Comparison of ENCODE assay signal across 15 cellular contexts in genomic region chr7:44109991-44110390, GRCh38. TPM values are rescaled to one million over a fixed set of nuclear protein-coding genes. Genes with fewer than 3 reads are reported as not detected.
DNase-seq lines count a peak whose midpoint lies in the region; ATAC-seq and TF ChIP-seq lines count a peak whose summit lies in the region.
"Had no signal": no experiment of that assay in that cellular context is flagged by ENCODE, and none has a peak within 500 bp of the region (broad histone marks: within the 10 kb centered on the region; RNA-seq: fewer than 3 reads in every experiment).

No MANE protein-coding gene starts in this region.

- H3K4me1 Mint-ChIP-seq in HFFc6 (ENCODE audit: low read depth), result peaks cover 15% of the 10 kb centered on the region
- peaks cover 7% of the 10 kb centered on the region for H3K4me1 Mint-ChIP-seq in activated CD4-positive, alpha-beta T cell treated with anti-CD3 and anti-CD28 coated beads, Interleukin-2, amount 10 ng/mL, durations not matched to agents 7 days and 5 days

- H3K9me3 Mint-ChIP-seq in HFFc6, result no peaks in the 10 kb centered on the region
- no peaks in the 10 kb centered on the region for H3K9me3 Mint-ChIP-seq in activated CD4-positive, alpha-beta T cell treated with anti-CD3 and anti-CD28 coated beads, Interleukin-2, amount 10 ng/mL, durations not matched to agents 7 days and 5 days
- H3K9me3 Mint-ChIP-seq: CD8-positive, alpha-beta memory T cell had no signal

- H3K9me3 ChIP-seq in DND-41 (ENCODE audit: insufficient read depth, low read length, severe bottlenecking) (no peaks in the 10 kb centered on the region), esophagus squamous epithelium (no peaks in the 10 kb centered on the region), osteoblast (ENCODE audit: low read depth, low read length) (no peaks in the 10 kb centered on the region), suprapubic skin (no peaks in the 10 kb centered on the region)
- H3K9me3 ChIP-seq: A549, Caco-2 had no signal

- intact Hi-C loops in esophagus squamous epithelium (cut with DNase I), result no loop called here

- TF ChIP-seq POLR2A in esophagus squamous epithelium (IDR thresholded peaks at IDR 0.05) (no peak), suprapubic skin (IDR thresholded peaks at IDR 0.05) (no peak)

- no peak for ATAC-seq in DND-41 (ENCODE audit: insufficient read depth, low read depth)

- H3K27ac ChIP-seq in DND-41 (ENCODE audit: low read length) (0 out of 2 replicates have a peak overlapping the region, but pooled peaks have one; percentile 11), esophagus squamous epithelium (peak overlapping the region in 3 of 4 donors; percentile 9 to 92 (median 14)), osteoblast (ENCODE audit: low read depth, low read length) (no peak overlapping the region), suprapubic skin (no peak overlapping the region)
- H3K27ac ChIP-seq: A549 had no signal

- H3K79me2 ChIP-seq in DND-41 (ENCODE audit: insufficient read depth, low read length), result peaks cover 79% of the 10 kb centered on the region
- H3K79me2 ChIP-seq in osteoblast (ENCODE audit: insufficient read depth, low read length), result peaks cover 52% of the 10 kb centered on the region

- H3K27me3 ChIP-seq in DND-41 (ENCODE audit: insufficient read depth, low read length, poor library complexity), result no peaks in the 10 kb centered on the region
- peaks cover 3% of the 10 kb centered on the region for H3K27me3 ChIP-seq in H7 (ENCODE audit: control insufficient read depth, insufficient read depth, low read length)
- peaks cover 0 to 10% (median 0%) of the 10 kb centered on the region in 4 donors for H3K27me3 ChIP-seq in esophagus squamous epithelium
- no peaks in the 10 kb centered on the region for H3K27me3 ChIP-seq in osteoblast (ENCODE audit: insufficient read depth, low read length)
- H3K27me3 ChIP-seq in suprapubic skin, result no peaks in the 10 kb centered on the region

- 40 to 86% methylated on average over 1 to 3 of the region's 18 CpGs for WGBS in esophagus squamous epithelium, 2 donors
- no CpG with 5 or more reads among the region's 18 CpGs for WGBS in suprapubic skin

- DNase-seq in DND-41 (no peak), H7 (peak; percentile 50), esophagus squamous epithelium (lab: John Stamatoyannopoulos, UW) (no peak), osteoblast (ENCODE audit: insufficient read length, low spot score, missing footprints) (peak; percentile 86), HFFc6 (no peak), Ammon's horn (ENCODE audit: low spot score) (no peak), suprapubic skin (ENCODE audit: low spot score in 2 of 2) (no peak)
- no peak for DNase-seq in activated CD4-positive, alpha-beta T cell treated with anti-CD3 and anti-CD28 coated beads, Interleukin-2, amount 10 ng/mL, durations not matched to agents 7 days and 5 days
- DNase-seq: CD8-positive, alpha-beta memory T cell; GF-D8; IMR-90 had no signal

- TF ChIP-seq CTCF in DND-41 (IDR thresholded peaks at IDR 0.05; ENCODE audit: borderline replicate concordance, extremely low read depth, low read length, poor library complexity, severe bottlenecking), result no peak
- TF ChIP-seq CTCF in esophagus squamous epithelium (IDR thresholded peaks at IDR 0.05), result no peak
- TF ChIP-seq CTCF in osteoblast (IDR thresholded peaks at IDR 0.05; ENCODE audit: extremely low read depth, low read depth, low read length), result no peak
- TF ChIP-seq CTCF in HFFc6 (IDR thresholded peaks at IDR 0.05), result no peak
- TF ChIP-seq CTCF in suprapubic skin (IDR thresholded peaks at IDR 0.05), result no peak

- H3K4me3 Mint-ChIP-seq in HFFc6, result no peak overlapping the region
- no peak overlapping the region for H3K4me3 Mint-ChIP-seq in activated CD4-positive, alpha-beta T cell treated with anti-CD3 and anti-CD28 coated beads, Interleukin-2, amount 10 ng/mL, durations not matched to agents 7 days and 5 days
- H3K4me3 Mint-ChIP-seq: CD8-positive, alpha-beta memory T cell had no signal

- no peak overlapping the region for H2AFZ ChIP-seq in DND-41 (ENCODE audit: low read depth, low read length)
- no peak overlapping the region for H2AFZ ChIP-seq in osteoblast (ENCODE audit: low read length)

- H3K4me2 ChIP-seq in DND-41 (ENCODE audit: insufficient read depth, low read length), result peak overlapping the region; percentile 15; the same call in 1 of the 2 replicates
- no peak overlapping the region for H3K4me2 ChIP-seq in osteoblast (ENCODE audit: insufficient read depth, low read length)
- H3K4me2 ChIP-seq: A549 had no signal

- H4K20me1 ChIP-seq in DND-41 (ENCODE audit: insufficient read depth, low read length) (peaks cover 99% of the 10 kb centered on the region), osteoblast (ENCODE audit: insufficient read depth, low read length) (peaks cover 57% of the 10 kb centered on the region)

- POLR2A ChIA-PET in activated CD4-positive, alpha-beta T cell treated with anti-CD3 and anti-CD28 coated beads, Interleukin-2, amount 10 ng/mL, durations not matched to agents 7 days and 5 days (lab: Charles Lee), result no interaction called here

- H3K36me3 Mint-ChIP-seq in HFFc6 (ENCODE audit: low read depth), result peaks cover 9% of the 10 kb centered on the region
- no peaks in the 10 kb centered on the region for H3K36me3 Mint-ChIP-seq in activated CD4-positive, alpha-beta T cell treated with anti-CD3 and anti-CD28 coated beads, Interleukin-2, amount 10 ng/mL, durations not matched to agents 7 days and 5 days (ENCODE audit: low read depth)

- peaks cover 59% of the 10 kb centered on the region for H3K4me1 ChIP-seq in DND-41 (ENCODE audit: insufficient read depth, low read length)
- peaks cover 0 to 65% (median 25%) of the 10 kb centered on the region in 3 donors for H3K4me1 ChIP-seq in esophagus squamous epithelium
- peaks cover 18% of the 10 kb centered on the region for H3K4me1 ChIP-seq in osteoblast (ENCODE audit: insufficient read depth, low read length)
- peaks cover 18% of the 10 kb centered on the region for H3K4me1 ChIP-seq in suprapubic skin
- H3K4me1 ChIP-seq: Caco-2 had no signal

- CTCF ChIA-PET in activated CD4-positive, alpha-beta T cell treated with anti-CD3 and anti-CD28 coated beads, Interleukin-2, amount 10 ng/mL, durations not matched to agents 7 days and 5 days (lab: Charles Lee), result interaction anchor here (0.6 to 3.9 kb wide), 3 partner anchors 12 to 25 kb away, joined by 4 to 16 read pairs (median 9); partner anchors contain the start of gene POLD2

- peaks cover 6% of the 10 kb centered on the region; the same call in 1 of the 2 replicates for H3K27me3 Mint-ChIP-seq in HFFc6 (ENCODE audit: insufficient read depth)
- H3K27me3 Mint-ChIP-seq in activated CD4-positive, alpha-beta T cell treated with anti-CD3 and anti-CD28 coated beads, Interleukin-2, amount 10 ng/mL, durations not matched to agents 7 days and 5 days, result peaks cover 8% of the 10 kb centered on the region

- TF ChIP-seq EP300 in suprapubic skin (IDR thresholded peaks at IDR 0.05), result no peak

- no peak overlapping the region for H3K9ac ChIP-seq in DND-41 (ENCODE audit: low read depth, low read length)

- H3K4me3 ChIP-seq in DND-41 (ENCODE audit: low read depth in 1 of 2, low read length in 2 of 2) (peak overlapping the region in 1 of 2 experiments; percentile 9; a peak in 1 of 4 replicates), H7 (ENCODE audit: insufficient read depth, low read depth, low read length) (no peak overlapping the region), esophagus squamous epithelium (no peak overlapping the region), osteoblast (ENCODE audit: insufficient read depth, low read length) (no peak overlapping the region), suprapubic skin (no peak overlapping the region)
- H3K4me3 ChIP-seq: A549 had no signal

- H3K36me3 ChIP-seq in DND-41 (ENCODE audit: insufficient read depth, low read length) (peaks cover 99% of the 10 kb centered on the region), H7 (replicated peaks; ENCODE audit: control insufficient read depth, insufficient read depth, low read length) (peaks cover 7% of the 10 kb centered on the region), esophagus squamous epithelium (peaks cover 0 to 76% (median 5%) of the 10 kb centered on the region in 3 donors), osteoblast (ENCODE audit: insufficient read depth, low read length) (peaks cover 79% of the 10 kb centered on the region), suprapubic skin (peaks cover 68% of the 10 kb centered on the region)

- no peak overlapping the region for H3K27ac Mint-ChIP-seq in HFFc6
- no peak overlapping the region for H3K27ac Mint-ChIP-seq in activated CD4-positive, alpha-beta T cell treated with anti-CD3 and anti-CD28 coated beads, Interleukin-2, amount 10 ng/mL, durations not matched to agents 7 days and 5 days
- H3K27ac Mint-ChIP-seq: CD8-positive, alpha-beta memory T cell had no signal

RNA-seq across cellular contexts. Expression of gene AEBP1, which starts 5.8 kb away (rescaled TPM):
- total RNA-seq in H7 (2014; rRNA removed; shearing (Covaris generic)), result 12.9 and 15.8 TPM in 2 replicates
- total RNA-seq in esophagus squamous epithelium, result 10 to 100 TPM in 2 of 4 donors, 1 to 10 TPM in 2; 4.6 to 83.9 (median 25.2) TPM
- total RNA-seq in osteoblast, result 219 and 267 TPM in 2 replicates
- total RNA-seq in HFFc6 (2021; fragmentation: NEBNext Ultra II Directional; extraction: Animal tissue kit (Norgen Biotek cat#: 25700)), result 10 to 100 TPM; 69.7 to 83.2 (median 76.4) TPM
- 10 to 100 TPM; 24.3 to 74.0 (median 43.3) TPM for total RNA-seq in suprapubic skin
- total RNA-seq in activated CD4-positive, alpha-beta T cell treated with anti-CD3 and anti-CD28 coated beads, Interleukin-2, amount 10 ng/mL, durations not matched to agents 7 days and 5 days, result 1 to 10 TPM; 4.1 to 4.8 TPM
- total RNA-seq: HT-29 had no signal

RNA-seq across cellular contexts. Expression of gene POLD2, which starts 13.4 kb away (rescaled TPM):
- total RNA-seq in H7 (2014; rRNA removed; shearing (Covaris generic)), result 134 and 136 TPM in 2 replicates
- total RNA-seq in esophagus squamous epithelium (100 to 1,000 TPM in 1 of 4 donors, 10 to 100 TPM in 3; 71.2 to 164 (median 89.5) TPM), osteoblast (69.2 and 80.3 TPM in 2 replicates), suprapubic skin (10 to 100 TPM; 58.7 to 80.5 (median 66.1) TPM)
- 100 to 1,000 TPM; 154 to 210 (median 183) TPM for total RNA-seq in HFFc6 (2021; fragmentation: NEBNext Ultra II Directional; extraction: Animal tissue kit (Norgen Biotek cat#: 25700))
- total RNA-seq in activated CD4-positive, alpha-beta T cell treated with anti-CD3 and anti-CD28 coated beads, Interleukin-2, amount 10 ng/mL, durations not matched to agents 7 days and 5 days, result 100 to 1,000 TPM; 117 to 128 TPM

RNA-seq across cellular contexts. Expression of gene POLM, which starts 27.7 kb away (rescaled TPM):
- total RNA-seq in H7 (2014; rRNA removed; shearing (Covaris generic)), result 16.9 and 17.0 TPM in 2 replicates
- total RNA-seq in esophagus squamous epithelium (10 to 100 TPM; 24.1 to 45.9 (median 24.8) TPM), osteoblast (35.9 and 40.9 TPM in 2 replicates), suprapubic skin (10 to 100 TPM; 38.0 to 77.6 (median 56.9) TPM)
- 10 to 100 TPM; 11.4 to 14.3 (median 12.1) TPM for total RNA-seq in HFFc6 (2021; fragmentation: NEBNext Ultra II Directional; extraction: Animal tissue kit (Norgen Biotek cat#: 25700))
- 10 to 100 TPM; 31.8 to 38.2 TPM for total RNA-seq in activated CD4-positive, alpha-beta T cell treated with anti-CD3 and anti-CD28 coated beads, Interleukin-2, amount 10 ng/mL, durations not matched to agents 7 days and 5 days

RNA-seq across cellular contexts. Expression of gene MYL7, which starts 31.1 kb away (rescaled TPM):
- 1.4 and 4.7 TPM in 2 replicates for total RNA-seq in H7 (2014; rRNA removed; shearing (Covaris generic))
- total RNA-seq in esophagus squamous epithelium, result not detected
- total RNA-seq in osteoblast, result not detected in 2 replicates
- under 1 TPM in 4 of 6 experiments, not detected in 2; 0.30 to 0.64 (median 0.49) TPM for total RNA-seq in HFFc6 (2021; fragmentation: NEBNext Ultra II Directional; extraction: Animal tissue kit (Norgen Biotek cat#: 25700))
- total RNA-seq in suprapubic skin, result not detected
- not detected for total RNA-seq in activated CD4-positive, alpha-beta T cell treated with anti-CD3 and anti-CD28 coated beads, Interleukin-2, amount 10 ng/mL, durations not matched to agents 7 days and 5 days
- total RNA-seq: CD8-positive, alpha-beta memory T cell; H4; HT-29; IMR-90 had no signal

RNA-seq across cellular contexts. Expression of gene PGAM2, which starts 44.6 kb away (rescaled TPM):
- 2.7 and 4.5 TPM in 2 replicates for total RNA-seq in H7 (2014; rRNA removed; shearing (Covaris generic))
- 1 to 10 TPM in 2 of 4 donors, under 1 TPM in 1, not detected in 1; 0.57 to 1.6 (median 1.3) TPM for total RNA-seq in esophagus squamous epithelium
- total RNA-seq in osteoblast, result 0.29 and 0.36 TPM in 2 replicates
- total RNA-seq in HFFc6 (2021; fragmentation: NEBNext Ultra II Directional; extraction: Animal tissue kit (Norgen Biotek cat#: 25700)), result under 1 TPM in 4 of 6 experiments, not detected in 2; 0.26 to 0.51 (median 0.35) TPM
- 1 to 10 TPM in 2 of 4 donors, not detected in 2; 2.3 to 5.0 TPM for total RNA-seq in suprapubic skin
- total RNA-seq in activated CD4-positive, alpha-beta T cell treated with anti-CD3 and anti-CD28 coated beads, Interleukin-2, amount 10 ng/mL, durations not matched to agents 7 days and 5 days, result under 1 TPM in 1 of 2 experiments, not detected in 1; 0.32 TPM
- total RNA-seq: Caco-2, H4, IMR-90 had no signal

Comparison
In these comparisons a context has a peak if more than half of its experiments do, and no peak if none do; other contexts are left out.
1. DNase-seq: peak in H7 (single experiment) and osteoblast (single experiment); none in DND-41 (single experiment), esophagus squamous epithelium (single experiment), HFFc6 (single experiment), Ammon's horn (single experiment), suprapubic skin (0 of 2) and activated CD4-positive, alpha-beta T cell treated with anti-CD3 and anti-CD28 coated beads, Interleukin-2, amount 10 ng/mL, durations not matched to agents 7 days and 5 days (single experiment).
2. H3K27ac ChIP-seq: peak in DND-41 (single experiment) and esophagus squamous epithelium (3 of 4); none in osteoblast (single experiment) and suprapubic skin (single experiment).